ENCODE assay signal across 13 cellular contexts in the genomic region with DNA sequence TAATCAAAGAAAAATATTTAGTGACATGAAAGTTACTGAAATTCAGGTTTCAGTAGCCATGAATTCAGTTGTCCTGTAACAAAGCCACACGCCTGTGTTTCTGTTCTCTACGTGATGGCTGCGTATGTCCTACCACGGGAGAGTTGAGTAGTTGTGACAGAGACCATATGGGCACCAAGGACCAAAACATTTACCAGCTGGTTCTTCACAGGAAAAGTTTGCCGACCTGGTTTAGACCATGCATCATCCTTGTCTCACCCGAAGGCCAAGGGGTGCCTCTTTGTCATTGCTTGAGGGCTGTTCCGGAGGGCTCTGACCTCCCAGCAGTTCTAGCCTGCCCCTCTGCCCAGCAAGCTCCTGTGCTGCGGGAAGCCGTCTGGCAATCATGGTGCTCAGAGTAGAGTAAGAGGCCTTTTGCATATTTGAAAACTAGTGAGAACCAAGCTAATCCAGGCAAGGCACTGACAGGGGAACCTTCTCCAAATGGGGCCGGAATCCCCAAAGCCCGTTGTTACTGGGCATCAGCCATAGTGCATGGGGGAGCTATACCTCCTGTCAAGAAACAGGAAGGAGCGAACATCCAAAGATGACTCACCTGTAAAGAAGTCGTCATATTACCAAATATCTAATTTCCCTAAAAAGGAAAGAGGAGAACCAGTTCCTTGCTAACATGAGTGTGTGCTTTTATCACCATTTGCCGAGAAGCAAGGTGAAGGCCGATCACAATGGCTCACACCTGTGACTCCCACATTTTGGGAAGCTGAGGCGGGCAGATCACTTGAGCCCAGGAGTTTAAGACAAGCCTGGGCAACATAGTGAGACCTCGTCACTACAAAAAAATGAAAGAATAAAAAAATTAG.
"Had no signal": no experiment of that assay in that cellular context is flagged by ENCODE, and none has a peak within 500 bp of the region (broad histone marks: within the 10 kb centered on the region; RNA-seq: fewer than 3 reads in every experiment).

No MANE protein-coding gene starts in this region.

- H3K4me1 ChIP-seq: stomach had no signal

- ATAC-seq: left colon had no signal

- H3K36me3 ChIP-seq: stomach, thoracic aorta had no signal

- H3K27ac ChIP-seq: stomach, thoracic aorta had no signal

- DNase-seq: activated effector memory CD4-positive, alpha-beta T cell treated with Interleukin-2 at 50 U/mL for 16 hours; activated naive CD8-positive, alpha-beta T cell treated with anti-CD3 and anti-CD28 coated beads for 36 hours; activated T-cell treated with anti-CD3 and anti-CD28 coated beads, Interleukin-2, amount 50 U/mL, for 24 hours; anterior cingulate cortex; effector CD4-positive, alpha-beta T cell; hypothalamus; left colon; occipital lobe; stimulated activated CD4-positive, alpha-beta T cell treated with anti-CD3 and anti-CD28 coated beads, Interleukin-4, amount 100 ng/mL, for 1 hour; stimulated activated CD8-positive, alpha-beta memory T cell treated with anti-CD3 and anti-CD28 coated beads, Interleukin-4, amount 100 ng/mL, for 48 hours; stomach; T-helper 2 cell had no signal

- H3K4me3 ChIP-seq: stomach, thoracic aorta had no signal
